ENCODE assay signal across 8 cellular contexts in genomic region chr16:87383522-87384161, GRCh38. TPM values are rescaled to one million over a fixed set of nuclear protein-coding genes. Genes with fewer than 3 reads are reported as not detected.
DNase-seq lines count a peak whose midpoint lies in the region; TF ChIP-seq lines count a peak whose summit lies in the region.

FBXO31 (minus strand) TSS chr16:87383776; CDS start chr16:87383744, 32 bp downstream.

- intact Hi-C loops in activated naive CD4-positive, alpha-beta T cell treated with anti-CD3 and anti-CD28 coated beads for 36 hours (cut with micrococcal nuclease), result loop anchor here (1.0 kb wide), 2 partner anchors 9 to 66 kb away; partner anchors contain the start of genes C16orf95 and MAP1LC3B

- H3K9me3 ChIP-seq in GM23248 (ENCODE audit: low read depth) (no peaks in the 10 kb centered on the region), suprapubic skin (no peaks in the 10 kb centered on the region)

- H3K9me2 ChIP-seq in GM23248 (ENCODE audit: insufficient read depth), result no peaks in the 10 kb centered on the region

- H3K36me3 Mint-ChIP-seq in activated naive CD4-positive, alpha-beta T cell treated with anti-CD3 and anti-CD28 coated beads for 36 hours (ENCODE audit: low read depth), result peaks cover 13% of the 10 kb centered on the region

- no peaks in the 10 kb centered on the region; the same call in 1 of the 2 replicates for H4K20me1 ChIP-seq in GM23248 (ENCODE audit: insufficient read depth)

- H3K4me1 Mint-ChIP-seq in activated naive CD4-positive, alpha-beta T cell treated with anti-CD3 and anti-CD28 coated beads for 36 hours (ENCODE audit: low read depth), result peaks cover 62% of the 10 kb centered on the region

- TF ChIP-seq EP300 in suprapubic skin (IDR thresholded peaks at IDR 0.05), result no peak

- H3K27me3 ChIP-seq in GM23248 (replicated peaks; ENCODE audit: insufficient read depth) (no peaks in the 10 kb centered on the region), suprapubic skin (no peaks in the 10 kb centered on the region)

- WGBS in GM23248 (ENCODE audit: low coverage in 1 of 2, low lambda C conversion rate in 2 of 2, missing lambda C conversion rate in 2 of 2), 2 experiments, result 0 to 1% methylated on average over 61 to 62 of the region's 90 CpGs
- 1% methylated on average over 16 of the region's 90 CpGs for WGBS in suprapubic skin

- peak within 1 kb of the TSS; percentile 95 for H3K4me2 ChIP-seq in GM23248 (ENCODE audit: unreplicated experiment)

- H3K36me3 ChIP-seq in GM23248 (ENCODE audit: low read depth), result no peaks in the 10 kb centered on the region
- no peaks in the 10 kb centered on the region for H3K36me3 ChIP-seq in suprapubic skin

- H3K4me1 ChIP-seq in GM23248 (ENCODE audit: insufficient read depth) (peaks cover 31% of the 10 kb centered on the region), suprapubic skin (peaks cover 65% of the 10 kb centered on the region)

- peaks cover 41% of the 10 kb centered on the region for H3F3A ChIP-seq in GM23248 (ENCODE audit: insufficient read depth)

- in situ Hi-C loops in GM23248 (cut with MboI), result no loop called here

- H3K27ac ChIP-seq in GM23248, result peak within 1 kb of the TSS; percentile 89
- peak within 1 kb of the TSS; percentile 94 for H3K27ac ChIP-seq in suprapubic skin

- H3K4me3 ChIP-seq in GM23248, result peak within 1 kb of the TSS; percentile 81
- peak within 1 kb of the TSS; percentile 84 for H3K4me3 ChIP-seq in suprapubic skin

- peak; percentile 36 to 94 for TF ChIP-seq POLR2A in suprapubic skin (IDR thresholded peaks at IDR 0.05)

- peak; percentile 93 for DNase-seq in EH (ENCODE audit: low read depth)
- peak; percentile 95 for DNase-seq in GM23248
- DNase-seq in LHCN-M2 (ENCODE audit: low read depth), result peak; percentile 94
- DNase-seq in SK-N-DZ (ENCODE audit: low spot score), result peak; percentile 97
- DNase-seq in activated naive CD4-positive, alpha-beta T cell treated with anti-CD3 and anti-CD28 coated beads for 36 hours, result peak; percentile 89
- peak; percentile 88 for DNase-seq in germinal center (ENCODE audit: low spot score)
- peak; percentile 39 to 95 (median 89) for DNase-seq in nucleus accumbens (lab: John Stamatoyannopoulos, UW)
- DNase-seq in suprapubic skin (ENCODE audit: low spot score in 2 of 2), result peak; percentile 88 to 91

- peak within 1 kb of the TSS; percentile 93 for H3K27ac Mint-ChIP-seq in activated naive CD4-positive, alpha-beta T cell treated with anti-CD3 and anti-CD28 coated beads for 36 hours

- H3K9me3 Mint-ChIP-seq in activated naive CD4-positive, alpha-beta T cell treated with anti-CD3 and anti-CD28 coated beads for 36 hours, result no peaks in the 10 kb centered on the region

- peak within 1 kb of the TSS; percentile 90 for H3K4me3 Mint-ChIP-seq in activated naive CD4-positive, alpha-beta T cell treated with anti-CD3 and anti-CD28 coated beads for 36 hours

- TF ChIP-seq CTCF in suprapubic skin (IDR thresholded peaks at IDR 0.05), result no peak

- peaks cover 44% of the 10 kb centered on the region for H3K79me2 ChIP-seq in GM23248 (ENCODE audit: insufficient read depth)

- peak within 1 kb of the TSS; percentile 90 for H3K9ac ChIP-seq in GM23248

- CTCF ChIA-PET in activated naive CD4-positive, alpha-beta T cell treated with anti-CD3 and anti-CD28 coated beads for 36 hours (lab: Charles Lee), result interaction anchor here (0.7 to 1.7 kb wide), 4 partner anchors 9 to 253 kb away, joined by 3 to 7 read pairs (median 4); no protein-coding TSS in a partner anchor

- H3K27me3 Mint-ChIP-seq in activated naive CD4-positive, alpha-beta T cell treated with anti-CD3 and anti-CD28 coated beads for 36 hours (ENCODE audit: low read depth), result peaks cover 2% of the 10 kb centered on the region

- H2AFZ ChIP-seq in GM23248, result peak within 1 kb of the TSS; percentile 90

RNA-seq across cellular contexts. Expression of gene FBXO31, which starts in this region (rescaled TPM):
- 31.0 and 46.8 TPM in 2 replicates for total RNA-seq in GM23248 (2014; rRNA removed; shearing (Covaris generic))
- polyA plus RNA-seq in GM23248 (2016; fragmentation: Nextera tagmentation; extraction: Ambion mirVana), result 17.5 and 19.3 TPM in 2 replicates
- total RNA-seq in LHCN-M2 (2014; rRNA removed), result 24.3 and 32.3 TPM in 2 replicates
- 16.6 TPM for polyA plus RNA-seq in LHCN-M2 (2012)
- polyA plus RNA-seq in SK-N-DZ (2014; cell fraction: cytosol; rRNA removed), result 16.3 and 28.1 TPM in 2 replicates
- 25.0 and 32.5 TPM in 2 replicates for polyA plus RNA-seq in SK-N-DZ (2014; cell fraction: nucleus; rRNA removed)
- 10 to 100 TPM; 26.4 to 26.7 TPM for total RNA-seq in activated naive CD4-positive, alpha-beta T cell treated with anti-CD3 and anti-CD28 coated beads for 36 hours
- total RNA-seq in suprapubic skin, result 10 to 100 TPM; 39.9 to 89.3 (median 53.6) TPM

Comparison
In these comparisons a context has a peak if more than half of its experiments do, and no peak if none do; other contexts are left out.
1. Peak in every context shown above with its lines: DNase-seq, H3K4me3 ChIP-seq and H3K27ac ChIP-seq.